In genomic region chr9:17630531-17630949, GRCh38 we compare ENCODE assay signal across 19 cellular contexts. TPM values are rescaled to one million over a fixed set of nuclear protein-coding genes. Genes with fewer than 3 reads are reported as not detected.
A peak's percentile ranks its signal among the peaks of the same experiment; 100 is the strongest.
DNase-seq lines count a peak whose midpoint lies in the region; ATAC-seq, FAIRE-seq and TF ChIP-seq lines count a peak whose summit lies in the region.
"Had no signal": no experiment of that assay in that cellular context is flagged by ENCODE, and none has a peak within 500 bp of the region (broad histone marks: within the 10 kb centered on the region; RNA-seq: fewer than 3 reads in every experiment).

No MANE protein-coding gene starts in this region.

- H3F3A ChIP-seq in GM23338 (replicated peaks; ENCODE audit: low read depth) = no peaks in the 10 kb centered on the region

- no peak overlapping the region for H3K4me3 Mint-ChIP-seq in GM23338

- H3K79me2 ChIP-seq in GM23338 (replicated peaks; ENCODE audit: insufficient read depth) = no peaks in the 10 kb centered on the region

- peaks cover 5% of the 10 kb centered on the region for H3K4me1 ChIP-seq in GM23338 (ENCODE audit: insufficient read depth)
- H3K4me1 ChIP-seq in colonic mucosa = no peaks in the 10 kb centered on the region

- FAIRE-seq in D721Med (lab: Jason Lieb, UNC) = no peak
- FAIRE-seq: GM12878, GM18507 had no signal

- 0 out of 2 replicates have a peak, but pooled peaks cover 3% of the 10 kb centered on the region for H4K20me1 ChIP-seq in GM23338 (replicated peaks; ENCODE audit: insufficient read depth)

- TF ChIP-seq EP300 in Ishikawa (IDR thresholded peaks at IDR 0.05; ENCODE audit: borderline replicate concordance) = peak; percentile 52; the same call in 1 of the 2 replicates

- no peak overlapping the region for H3K9ac ChIP-seq in colonic mucosa (ENCODE audit: low read depth in 2 of 2, low read length in 2 of 2)

- H3K36me3 Mint-ChIP-seq in GM23338 (ENCODE audit: low read depth) = no peaks in the 10 kb centered on the region

- DNase-seq in GM23338 (ENCODE audit: low spot score) = peak; percentile 14
- DNase-seq in colonic mucosa = peak; percentile 55
- no peak for DNase-seq in DMS 273 (lab: John Stamatoyannopoulos, UW; ENCODE audit: unreplicated experiment)
- DNase-seq in MG63 = no peak
- DNase-seq in 8988T = no peak
- no peak for DNase-seq in D721Med (ENCODE audit: insufficient read length, low spot score)
- DNase-seq: HCEC 1CT; Kasumi-1; MV-4-11; NCI-H1417 treated with DMSO at 0.1 percent for 48 hours; NCI-H2029; NCI-H526; NK-92 treated with Interleukin-12 subunit alpha and Interleukin-12 subunit beta, amount 100 ng/mL, for 24 hours; PC-9; T-helper 1 cell had no signal

- no peaks in the 10 kb centered on the region for H3K9me3 ChIP-seq in colonic mucosa
- no peaks in the 10 kb centered on the region for H3K9me3 ChIP-seq in MG63

- no peak for TF ChIP-seq CTCF in GM23338 (conservative IDR thresholded peaks at IDR 0.05; ENCODE audit: low read depth in 2 of 2)
- no peak for TF ChIP-seq CTCF in colonic mucosa (IDR thresholded peaks at IDR 0.05)
- no peak for TF ChIP-seq CTCF in D721Med (IDR thresholded peaks at IDR 0.05; ENCODE audit: insufficient read depth, missing control alignments)

- no peak for ATAC-seq in GM23338
- ATAC-seq: GM12878 had no signal

- no peak overlapping the region; the same call in 1 of the 2 replicates for H3K27ac Mint-ChIP-seq in GM23338

- no peak overlapping the region for H3K4me2 ChIP-seq in GM23338
- H3K4me2 ChIP-seq: PC-9 had no signal

- no peaks in the 10 kb centered on the region for H3K9me3 Mint-ChIP-seq in GM23338

- H3K4me3 ChIP-seq in GM23338 (no peak overlapping the region), colonic mucosa (no peak overlapping the region), MG63 (no peak overlapping the region)
- H3K4me3 ChIP-seq: GM12878, PC-9 had no signal

- H3K36me3 ChIP-seq in GM23338 (ENCODE audit: insufficient read depth) = no peaks in the 10 kb centered on the region
- no peaks in the 10 kb centered on the region for H3K36me3 ChIP-seq in colonic mucosa
- H3K36me3 ChIP-seq in MG63 = no peaks in the 10 kb centered on the region

- H3K27me3 ChIP-seq in GM23338 (ENCODE audit: insufficient read depth) (no peaks in the 10 kb centered on the region), colonic mucosa (no peaks in the 10 kb centered on the region), MG63 (no peaks in the 10 kb centered on the region)

- H3K27ac ChIP-seq in GM23338 (ENCODE audit: low read depth) (no peak overlapping the region), colonic mucosa (no peak overlapping the region)
- H3K27ac ChIP-seq: C4-2B, PC-9 had no signal

- H3K27me3 Mint-ChIP-seq in GM23338 (ENCODE audit: insufficient read depth, low read depth, poor library complexity) = no peaks in the 10 kb centered on the region

- intact Hi-C loops in colonic mucosa (cut with DNase I) = no loop called here

- no peak overlapping the region for H2AFZ ChIP-seq in GM23338
- H2AFZ ChIP-seq: PC-9 had no signal

- peaks cover 17% of the 10 kb centered on the region for H3K4me1 Mint-ChIP-seq in GM23338

- H3K9me2 ChIP-seq in GM23338 (ENCODE audit: insufficient read depth) = no peaks in the 10 kb centered on the region

- TF ChIP-seq RAD21 in Ishikawa (IDR thresholded peaks at IDR 0.05; ENCODE audit: low read depth) = no peak

TF ChIP-seq in GM23338, 12 proteins besides CTCF, POLR2A, EP300 and RAD21 (continues in another document):
- TF ChIP-seq STAT1 (IDR thresholded peaks at IDR 0.05; ENCODE audit: unreplicated experiment) (no peak), REST (IDR thresholded peaks at IDR 0.05; ENCODE audit: unreplicated experiment) (no peak)

TF ChIP-seq in Ishikawa, 13 proteins besides CTCF, POLR2A, EP300 and RAD21:
- no peak for TF ChIP-seq YY1 (IDR thresholded peaks at IDR 0.05; ENCODE audit: low read depth)
- TF ChIP-seq TEAD4 (IDR thresholded peaks at IDR 0.05) = peak; percentile 52
- TF ChIP-seq EGR1 (IDR thresholded peaks at IDR 0.05) = no peak
- TF ChIP-seq CEBPB (IDR thresholded peaks at IDR 0.05) = peak; percentile 53
- no peak for TF ChIP-seq FOXM1 (IDR thresholded peaks at IDR 0.05; ENCODE audit: borderline replicate concordance, low read depth)
- TF ChIP-seq ZBTB7A (IDR thresholded peaks at IDR 0.05; ENCODE audit: low read depth) = no peak
- no peak for TF ChIP-seq MAX (IDR thresholded peaks at IDR 0.05)
- TF ChIP-seq REST (IDR thresholded peaks at IDR 0.05; ENCODE audit: low read depth) = no peak
- TF ChIP-seq TCF12 (IDR thresholded peaks at IDR 0.05; ENCODE audit: low read depth) = peak; percentile 53; the same call in 1 of the 2 replicates
- TF ChIP-seq CREB1 (IDR thresholded peaks at IDR 0.05; ENCODE audit: low read depth) = no peak
- TF ChIP-seq USF1 (IDR thresholded peaks at IDR 0.05) = no peak
- TF ChIP-seq NFIC (IDR thresholded peaks at IDR 0.05) = no peak; the same call in 1 of the 2 replicates

RNA-seq across cellular contexts. Expression of gene SH3GL2, which starts 51.7 kb away (rescaled TPM):
- total RNA-seq in GM23338 (2014; rRNA removed; shearing (Covaris generic)) = 7.0 and 8.6 TPM in 2 replicates
- polyA plus RNA-seq in GM23338 (2016; fragmentation: Nextera tagmentation; extraction: Ambion mirVana) = 4.1 and 5.9 TPM in 2 replicates
- 1 to 10 TPM; 1.1 TPM for total RNA-seq in colonic mucosa
- not detected in 2 replicates for total RNA-seq in MG63 (2014; rRNA removed; shearing (Covaris generic); ENCODE audit: low replicate concordance)
- total RNA-seq: GM12878, PC-9 had no signal
- polyA plus RNA-seq: GM12878 had no signal

Comparison
In these comparisons a context has a peak if more than half of its experiments do, and no peak if none do; other contexts are left out.
1. DNase-seq: peak in GM23338 (single experiment) and colonic mucosa (single experiment); none in DMS 273 (single experiment), MG63 (single experiment), 8988T (single experiment) and D721Med (single experiment).